In the genomic region with DNA sequence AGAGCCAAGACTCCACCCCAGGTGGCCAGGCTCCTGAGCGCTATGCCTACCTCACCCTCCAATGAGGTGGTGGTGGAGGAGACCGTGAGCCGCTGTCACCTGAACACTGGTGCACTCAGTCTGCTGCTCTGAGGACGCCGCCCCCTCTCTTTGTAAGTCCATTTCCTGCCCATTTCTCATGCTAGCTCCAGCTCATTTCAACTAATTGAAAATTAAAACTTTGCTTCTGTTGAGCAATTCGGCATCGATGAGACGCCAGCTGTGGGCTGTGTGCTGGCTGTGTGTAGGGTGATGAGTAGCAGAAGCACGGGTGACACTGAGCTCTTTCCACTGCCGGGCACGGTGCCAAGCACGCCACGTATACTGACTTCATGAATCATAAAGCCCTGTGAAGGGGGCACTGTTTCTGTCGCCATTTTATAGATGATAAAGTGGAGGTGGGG, we compare ENCODE assay signal across 8 cellular contexts. TPM values are rescaled to one million over a fixed set of nuclear protein-coding genes. Genes with fewer than 3 reads are reported as not detected.
A peak's percentile ranks its signal among the peaks of the same experiment; 100 is the strongest.
DNase-seq lines count a peak whose midpoint lies in the region; ATAC-seq, FAIRE-seq and TF ChIP-seq lines count a peak whose summit lies in the region.

No MANE protein-coding gene starts in this region.

- TF ChIP-seq CTCF in kidney (IDR thresholded peaks at IDR 0.05; ENCODE audit: borderline replicate concordance, extremely low read depth, insufficient read depth): no peak

- intact Hi-C loops in kidney (cut with DNase I): no loop called here

- H3K4me3 Mint-ChIP-seq in activated naive CD8-positive, alpha-beta T cell treated with anti-CD3 and anti-CD28 coated beads, Interleukin-2, amount 10 ng/mL, durations not matched to agents 7 days and 5 days: peak overlapping the region; percentile 79

- peak overlapping the region; percentile 91 for H3K27ac Mint-ChIP-seq in activated naive CD8-positive, alpha-beta T cell treated with anti-CD3 and anti-CD28 coated beads, Interleukin-2, amount 10 ng/mL, durations not matched to agents 7 days and 5 days

- no peaks in the 10 kb centered on the region; the same call in 1 of the 2 replicates for H3K27me3 ChIP-seq in H7 (ENCODE audit: control insufficient read depth, insufficient read depth, low read length)

- H3K9ac ChIP-seq in kidney (ENCODE audit: low read length in 2 of 2): peak overlapping the region in 1 of 2 donors; percentile 19

- peaks cover 81% of the 10 kb centered on the region for H3K4me1 Mint-ChIP-seq in activated naive CD8-positive, alpha-beta T cell treated with anti-CD3 and anti-CD28 coated beads, Interleukin-2, amount 10 ng/mL, durations not matched to agents 7 days and 5 days

- peak overlapping the region in 1 of 2 donors; percentile 60 for H3K27ac ChIP-seq in kidney (ENCODE audit: low read depth in 2 of 2, low read length in 2 of 2)

- no peaks in the 10 kb centered on the region for H3K27me3 Mint-ChIP-seq in activated naive CD8-positive, alpha-beta T cell treated with anti-CD3 and anti-CD28 coated beads, Interleukin-2, amount 10 ng/mL, durations not matched to agents 7 days and 5 days

- no peak for FAIRE-seq in kidney (lab: Jason Lieb, UNC)

- peaks cover 0 to 36% of the 10 kb centered on the region in 2 donors for H3K4me1 ChIP-seq in kidney (ENCODE audit: control insufficient read depth in 1 of 2, insufficient read depth in 1 of 2, low read depth in 1 of 2, low read length in 2 of 2)

- no peaks in the 10 kb centered on the region for H3K36me3 ChIP-seq in H7 (replicated peaks; ENCODE audit: control insufficient read depth, insufficient read depth, low read length)
- no peaks in the 10 kb centered on the region for H3K36me3 ChIP-seq in kidney (ENCODE audit: control insufficient read depth in 1 of 2, insufficient read depth in 2 of 2, low read length in 2 of 2)

- peaks cover 38% of the 10 kb centered on the region for H3K36me3 Mint-ChIP-seq in activated naive CD8-positive, alpha-beta T cell treated with anti-CD3 and anti-CD28 coated beads, Interleukin-2, amount 10 ng/mL, durations not matched to agents 7 days and 5 days

- DNase-seq in H7 (peak; percentile 68), SW480 (ENCODE audit: low spot score) (peak; percentile 87), kidney (peak; percentile 88), SK-N-DZ (ENCODE audit: low spot score) (no peak)
- DNase-seq in activated naive CD8-positive, alpha-beta T cell treated with anti-CD3 and anti-CD28 coated beads, Interleukin-2, amount 10 ng/mL, durations not matched to agents 7 days and 5 days: peak; percentile 74
- peak; percentile 85 to 93 (median 89) for DNase-seq in stimulated activated CD4-positive, alpha-beta T cell treated with anti-CD3 and anti-CD28 coated beads, TNF-alpha, amount 100 ng/mL, for 48 hours (ENCODE audit: low read depth in 3 of 3)

- POLR2A ChIA-PET in activated naive CD8-positive, alpha-beta T cell treated with anti-CD3 and anti-CD28 coated beads, Interleukin-2, amount 10 ng/mL, durations not matched to agents 7 days and 5 days (lab: Charles Lee): interaction anchor here (0.6 to 4.3 kb wide), 22 partner anchors 9 to 442 kb away, joined by 3 to 67 read pairs (median 4); partner anchors contain the start of genes AGTRAP, MIIP and TNFRSF1B

- H3K9me3 Mint-ChIP-seq in activated naive CD8-positive, alpha-beta T cell treated with anti-CD3 and anti-CD28 coated beads, Interleukin-2, amount 10 ng/mL, durations not matched to agents 7 days and 5 days: no peaks in the 10 kb centered on the region

- no peak overlapping the region for H3K4me3 ChIP-seq in H7 (ENCODE audit: insufficient read depth, low read depth, low read length)
- H3K4me3 ChIP-seq in kidney (ENCODE audit: low read length in 2 of 2): no peak overlapping the region

- H3K9me3 ChIP-seq in kidney (ENCODE audit: control insufficient read depth in 1 of 2, low read length in 2 of 2): no peaks in the 10 kb centered on the region

- peak; percentile 65 for ATAC-seq in activated naive CD8-positive, alpha-beta T cell treated with anti-CD3 and anti-CD28 coated beads, Interleukin-2, amount 10 ng/mL, durations not matched to agents 7 days and 5 days (ENCODE audit: low read depth)
- no peak for ATAC-seq in HG03432 (IDR thresholded peaks at IDR 0.05; ENCODE audit: unreplicated experiment)
- no peak for ATAC-seq in GM18907 (IDR thresholded peaks at IDR 0.05; ENCODE audit: unreplicated experiment)

RNA-seq across cellular contexts. Expression of gene TNFRSF1B, which starts 11.2 kb away (rescaled TPM):
- total RNA-seq in H7 (2014; rRNA removed; shearing (Covaris generic)): 1.3 and 2.4 TPM in 2 replicates
- total RNA-seq in activated naive CD8-positive, alpha-beta T cell treated with anti-CD3 and anti-CD28 coated beads, Interleukin-2, amount 10 ng/mL, durations not matched to agents 7 days and 5 days: 100 to 1,000 TPM; 215 to 246 TPM
- total RNA-seq in kidney: 47.1 TPM
- polyA plus RNA-seq in kidney (ENCODE audit: insufficient read depth, low read depth, low replicate concordance): 7.7 TPM
- not detected in 2 replicates for polyA plus RNA-seq in SK-N-DZ (2014; cell fraction: cytosol; rRNA removed)
- polyA plus RNA-seq in SK-N-DZ (2014; cell fraction: nucleus; rRNA removed): not detected in 2 replicates

RNA-seq across cellular contexts. Expression of gene VPS13D, which starts 51.8 kb away (rescaled TPM):
- 13.1 and 23.7 TPM in 2 replicates for total RNA-seq in H7 (2014; rRNA removed; shearing (Covaris generic))
- total RNA-seq in activated naive CD8-positive, alpha-beta T cell treated with anti-CD3 and anti-CD28 coated beads, Interleukin-2, amount 10 ng/mL, durations not matched to agents 7 days and 5 days: 10 to 100 TPM; 52.6 to 53.3 TPM
- 75.8 TPM for total RNA-seq in kidney
- 19.4 TPM for polyA plus RNA-seq in kidney (ENCODE audit: insufficient read depth, low read depth, low replicate concordance)
- 4.5 and 9.9 TPM in 2 replicates for polyA plus RNA-seq in SK-N-DZ (2014; cell fraction: cytosol; rRNA removed)
- polyA plus RNA-seq in SK-N-DZ (2014; cell fraction: nucleus; rRNA removed): 4.1 and 5.7 TPM in 2 replicates

Comparison
In these comparisons a context has a peak if more than half of its experiments do, and no peak if none do; other contexts are left out.
1. RNA of gene TNFRSF1B, which starts 11.2 kb away (total RNA-seq): 215 to 246 TPM in activated naive CD8-positive, alpha-beta T cell treated with anti-CD3 and anti-CD28 coated beads, Interleukin-2, amount 10 ng/mL, durations not matched to agents 7 days and 5 days and 47.1 TPM in kidney (single experiment); 1.3 to 2.4 TPM in H7; every median in the first group is over 10 times any median in the second.